8 cellular contexts compared by ENCODE assay signal in genomic region chr17:7583253-7584109, GRCh38. TPM values are rescaled to one million over a fixed set of nuclear protein-coding genes. Genes with fewer than 3 reads are reported as not detected.
DNase-seq lines count a peak whose midpoint lies in the region; ATAC-seq and TF ChIP-seq lines count a peak whose summit lies in the region.

MPDU1 (plus strand) TSS chr17:7583852; CDS start chr17:7583863, 11 bp downstream.

- H3K9me3 Mint-ChIP-seq in WTC11 (no peaks in the 10 kb centered on the region), immature natural killer cell (no peaks in the 10 kb centered on the region)

- peak; percentile 56 for ATAC-seq in GM18870 (IDR thresholded peaks at IDR 0.05; ENCODE audit: unreplicated experiment)
- ATAC-seq in HG03135 (IDR thresholded peaks at IDR 0.05; ENCODE audit: unreplicated experiment): peak; percentile 67
- ATAC-seq in WTC11: peak; percentile 26

- peaks cover 61% of the 10 kb centered on the region for H3K4me1 ChIP-seq in ACC112 (ENCODE audit: control insufficient read depth, insufficient read depth, low read length, unreplicated experiment)

- H3K36me3 ChIP-seq in ACC112 (ENCODE audit: insufficient read depth, low read length): no peaks in the 10 kb centered on the region

- H3K4me3 ChIP-seq in ACC112 (ENCODE audit: low read depth, low read length): peak within 1 kb of the TSS; percentile 77
- H3K4me3 ChIP-seq in cardiac fibroblast (replicated peaks in 1 of 2; ENCODE audit: low read depth in 2 of 2, low read length in 2 of 2): peak within 1 kb of the TSS; percentile 69 to 85

- POLR2A ChIA-PET in WTC11 (lab: Charles Lee): interaction anchor here (0.6 to 2.8 kb wide), 16 partner anchors 8 to 274 kb away, joined by 3 to 26 read pairs (median 6); partner anchors contain the start of genes FXR2, NEURL4, POLR2A and SAT2

- DNase-seq in NCI-H226 (peak; percentile 84), WTC11 (ENCODE audit: low spot score) (peak; percentile 96), cardiac fibroblast (ENCODE audit: low read depth in 2 of 2) (peak; percentile 98 to 99), immature natural killer cell (peak; percentile 95 to 97 (median 97)), smooth muscle cell of the brain vasculature (ENCODE audit: low read depth, low spot score) (peak; percentile 95)

- H3K4me3 Mint-ChIP-seq in WTC11 (peak within 1 kb of the TSS; percentile 97), immature natural killer cell (peak within 1 kb of the TSS; percentile 99 to 100 (median 100))

- TF ChIP-seq CTCF in WTC11 (IDR thresholded peaks at IDR 0.05) (no peak), cardiac fibroblast (IDR thresholded peaks at IDR 0.05; ENCODE audit: low read depth, low read length) (no peak)

- peak within 1 kb of the TSS; percentile 100 for H3K27ac Mint-ChIP-seq in WTC11
- H3K27ac Mint-ChIP-seq in immature natural killer cell: peak within 1 kb of the TSS; percentile 99 to 100 (median 100)

- peaks cover 19% of the 10 kb centered on the region for H3K36me3 Mint-ChIP-seq in WTC11
- peaks cover 3 to 18% (median 7%) of the 10 kb centered on the region in 3 donors for H3K36me3 Mint-ChIP-seq in immature natural killer cell

- H3K27me3 Mint-ChIP-seq in WTC11 (ENCODE audit: low read depth): no peaks in the 10 kb centered on the region
- peaks cover 20 to 23% (median 23%) of the 10 kb centered on the region in 3 donors for H3K27me3 Mint-ChIP-seq in immature natural killer cell (ENCODE audit: low read depth in 3 of 3)

- H3K4me1 Mint-ChIP-seq in WTC11: peaks cover 48% of the 10 kb centered on the region
- peaks cover 51 to 53% of the 10 kb centered on the region in 2 donors for H3K4me1 Mint-ChIP-seq in immature natural killer cell

- peaks cover 38% of the 10 kb centered on the region for H3K79me2 ChIP-seq in ACC112 (ENCODE audit: control insufficient read depth, insufficient read depth, low read length, unreplicated experiment)

- peak within 1 kb of the TSS; percentile 89 for H3K27ac ChIP-seq in ACC112 (ENCODE audit: low read depth, low read length)

- no peaks in the 10 kb centered on the region for H3K27me3 ChIP-seq in ACC112 (ENCODE audit: insufficient read depth, low read length)

- H2AFZ ChIP-seq in ACC112 (ENCODE audit: low read length, unreplicated experiment): peak within 1 kb of the TSS; percentile 70

- CTCF ChIA-PET in WTC11 (lab: Charles Lee): interaction anchor here (0.6 to 1.8 kb wide), 10 partner anchors 23 to 537 kb away, joined by 3 to 10 read pairs (median 4); partner anchors contain the start of genes DNAH2, FXR2, TP53 and WRAP53

TF ChIP-seq in WTC11, 78 proteins besides CTCF, POLR2A, EP300 and RAD21 (continues in another document):
- 0 out of 2 replicates have a peak, but pooled peaks have one; percentile 55 for TF ChIP-seq CREB1 (CRISPR knock-in tag; IDR thresholded peaks at IDR 0.05)
- no peak; the same call in 1 of the 2 replicates for TF ChIP-seq HMGXB4 (CRISPR knock-in tag; IDR thresholded peaks at IDR 0.05)
- TF ChIP-seq ZNF281 (CRISPR knock-in tag; IDR thresholded peaks at IDR 0.05): 0 out of 2 replicates have a peak, but pooled peaks have one; percentile 14
- no peak for TF ChIP-seq MXD4 (CRISPR knock-in tag; IDR thresholded peaks at IDR 0.05; ENCODE audit: borderline replicate concordance)
- TF ChIP-seq TEAD1 (CRISPR knock-in tag; IDR thresholded peaks at IDR 0.05): no peak
- no peak for TF ChIP-seq ZNF416 (CRISPR knock-in tag; IDR thresholded peaks at IDR 0.05)
- TF ChIP-seq MYBL2 (CRISPR knock-in tag; IDR thresholded peaks at IDR 0.05): no peak
- no peak; the same call in 1 of the 2 replicates for TF ChIP-seq ZBTB21 (CRISPR knock-in tag; IDR thresholded peaks at IDR 0.05; ENCODE audit: borderline replicate concordance)
- no peak for TF ChIP-seq ZNF219 (CRISPR knock-in tag; IDR thresholded peaks at IDR 0.05; ENCODE audit: borderline replicate concordance)
- no peak for TF ChIP-seq CREM (CRISPR knock-in tag; IDR thresholded peaks at IDR 0.05)
- TF ChIP-seq FOXK1 (CRISPR knock-in tag; IDR thresholded peaks at IDR 0.05): peak; percentile 61
- TF ChIP-seq, protein P1, sequence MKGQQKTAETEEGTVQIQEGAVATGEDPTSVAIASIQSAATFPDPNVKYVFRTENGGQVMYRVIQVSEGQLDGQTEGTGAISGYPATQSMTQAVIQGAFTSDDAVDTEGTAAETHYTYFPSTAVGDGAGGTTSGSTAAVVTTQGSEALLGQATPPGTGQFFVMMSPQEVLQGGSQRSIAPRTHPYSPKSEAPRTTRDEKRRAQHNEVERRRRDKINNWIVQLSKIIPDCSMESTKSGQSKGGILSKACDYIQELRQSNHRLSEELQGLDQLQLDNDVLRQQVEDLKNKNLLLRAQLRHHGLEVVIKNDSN (CRISPR knock-in tag; IDR thresholded peaks at IDR 0.05): 0 out of 2 replicates have a peak, but pooled peaks have one; percentile 1
- TF ChIP-seq SMAD3 (CRISPR knock-in tag; IDR thresholded peaks at IDR 0.05; ENCODE audit: borderline replicate concordance): peak; percentile 17; the same call in 1 of the 2 replicates
- peak; percentile 61; the same call in 1 of the 2 replicates for TF ChIP-seq NR1H2 (CRISPR knock-in tag; IDR thresholded peaks at IDR 0.05)
- TF ChIP-seq, protein P2, sequence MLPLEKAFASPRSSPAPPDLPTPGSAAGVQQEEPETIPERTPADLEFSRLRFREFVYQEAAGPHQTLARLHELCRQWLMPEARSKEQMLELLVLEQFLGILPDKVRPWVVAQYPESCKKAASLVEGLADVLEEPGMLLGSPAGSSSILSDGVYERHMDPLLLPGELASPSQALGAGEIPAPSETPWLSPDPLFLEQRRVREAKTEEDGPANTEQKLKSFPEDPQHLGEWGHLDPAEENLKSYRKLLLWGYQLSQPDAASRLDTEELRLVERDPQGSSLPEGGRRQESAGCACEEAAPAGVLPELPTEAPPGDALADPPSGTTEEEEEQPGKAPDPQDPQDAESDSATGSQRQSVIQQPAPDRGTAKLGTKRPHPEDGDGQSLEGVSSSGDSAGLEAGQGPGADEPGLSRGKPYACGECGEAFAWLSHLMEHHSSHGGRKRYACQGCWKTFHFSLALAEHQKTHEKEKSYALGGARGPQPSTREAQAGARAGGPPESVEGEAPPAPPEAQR (CRISPR knock-in tag; IDR thresholded peaks at IDR 0.05): no peak
- TF ChIP-seq ZNF317 (CRISPR knock-in tag; IDR thresholded peaks at IDR 0.05; ENCODE audit: borderline replicate concordance, low read depth): no peak
- peak; percentile 32; the same call in 1 of the 2 replicates for TF ChIP-seq FOXP4 (CRISPR knock-in tag; IDR thresholded peaks at IDR 0.05)
- no peak for TF ChIP-seq ELF4 (CRISPR knock-in tag; IDR thresholded peaks at IDR 0.05; ENCODE audit: low read depth)
- TF ChIP-seq GABPB1 (CRISPR knock-in tag; IDR thresholded peaks at IDR 0.05): no peak
- TF ChIP-seq NFYB (CRISPR knock-in tag; conservative IDR thresholded peaks at IDR 0.05; ENCODE audit: low read depth): no peak
- peak; percentile 80 for TF ChIP-seq ETV6 (CRISPR knock-in tag; IDR thresholded peaks at IDR 0.05)
- no peak for TF ChIP-seq ATF1 (CRISPR knock-in tag; IDR thresholded peaks at IDR 0.05)

RNA-seq across cellular contexts. Expression of gene MPDU1, which starts in this region (rescaled TPM):
- total RNA-seq in WTC11 (2021): 55.3 to 57.7 TPM (median 57.0 TPM) in 3 replicates
- 10 to 100 TPM; 31.6 to 44.0 (median 41.6) TPM for polyA plus RNA-seq in immature natural killer cell

Comparison
In these comparisons a context has a peak if more than half of its experiments do, and no peak if none do; other contexts are left out.
1. Peak in every context shown above with its lines: DNase-seq, ATAC-seq, H3K4me3 ChIP-seq and H3K27ac ChIP-seq.